ENCODE assay signal across 34 cellular contexts in the genomic region with DNA sequence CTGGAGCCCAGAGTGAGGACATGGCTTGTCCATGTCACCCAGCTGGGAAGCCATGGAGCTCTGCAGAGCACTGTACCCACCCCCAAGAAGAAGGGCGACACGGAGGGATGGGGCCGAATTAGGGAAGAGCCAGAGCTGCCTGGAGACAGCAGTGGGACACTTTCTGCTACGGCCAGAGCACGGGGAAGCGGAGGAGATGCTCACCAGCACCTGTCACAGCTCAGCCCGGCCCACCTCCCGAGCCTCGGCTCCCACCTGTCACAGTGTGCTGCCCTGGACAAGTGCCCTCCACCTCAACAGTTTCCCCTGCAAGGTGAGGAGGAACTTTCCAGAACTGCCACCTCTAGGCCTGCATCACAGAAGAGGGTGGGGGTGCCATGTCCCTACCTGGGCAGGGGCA.
"Had no signal": no experiment of that assay in that cellular context is flagged by ENCODE, and none has a peak within 500 bp of the region (broad histone marks: within the 10 kb centered on the region; RNA-seq: fewer than 3 reads in every experiment).

No MANE protein-coding gene starts in this region.

- H3K4me1 Mint-ChIP-seq: activated CD4-positive, alpha-beta memory T cell treated with anti-CD3 and anti-CD28 coated beads, Interleukin-2, amount 10 ng/mL, durations not matched to agents 7 days and 5 days; activated CD8-positive, alpha-beta memory T cell treated with anti-CD3 and anti-CD28 coated beads, Interleukin-2, amount 10 ng/mL, durations not matched to agents 7 days and 5 days; activated naive CD4-positive, alpha-beta T cell treated with anti-CD3 and anti-CD28 coated beads, Interleukin-2, amount 50 U/mL, for 24 hours; activated naive CD8-positive, alpha-beta T cell treated with anti-CD3 and anti-CD28 coated beads, Interleukin-2, amount 10 ng/mL, durations not matched to agents 7 days and 5 days had no signal

- H3K9me3 ChIP-seq: ascending aorta, MG63 had no signal

- DNase-seq: activated CD4-positive, alpha-beta memory T cell treated with anti-CD3 and anti-CD28 coated beads, Interleukin-2, amount 10 ng/mL, durations not matched to agents 7 days and 5 days; activated CD4-positive, alpha-beta T cell treated with anti-CD3 and anti-CD28 coated beads for 1 hour; activated CD4-positive, alpha-beta T cell treated with anti-CD3 and anti-CD28 coated beads for 48 hours; activated CD4-positive, CD25-positive, alpha-beta regulatory T cell; activated CD8-positive, alpha-beta memory T cell treated with anti-CD3 and anti-CD28 coated beads for 24 hours; activated CD8-positive, alpha-beta memory T cell treated with anti-CD3 and anti-CD28 coated beads, Interleukin-2, amount 10 ng/mL, durations not matched to agents 7 days and 5 days; activated CD8-positive, alpha-beta memory T cell treated with anti-CD3 and anti-CD28 coated beads, Interleukin-2, amount 50 U/mL, for 48 hours; activated effector memory CD4-positive, alpha-beta T cell treated with Interleukin-2 at 50 U/mL for 16 hours; activated naive CD8-positive, alpha-beta T cell treated with anti-CD3 and anti-CD28 coated beads, Interleukin-2, amount 10 ng/mL, durations not matched to agents 7 days and 5 days; activated T-cell treated with anti-CD3 and anti-CD28 coated beads, Interleukin-2, amount 50 U/mL, for 48 hours; amygdala; Kasumi-1; KG1; MG63; NCI-H1048; NCI-H1436; NCI-H1694; NCI-H1930; NCI-H2081 treated with DMSO at 0.1 percent for 48 hours; NCI-H226; NCI-H446 treated with DMSO at 0.1 percent for 48 hours; NCI-H524; NK-92 treated with Interleukin-12 subunit alpha and Interleukin-12 subunit beta, amount 100 ng/mL, for 24 hours; PC-9; SW 1271; T-helper 1 cell; T-helper 2 cell; T-helper 9 cell had no signal

- H3K4me1 ChIP-seq: ascending aorta had no signal

- H3K9me3 Mint-ChIP-seq: activated CD4-positive, alpha-beta memory T cell treated with anti-CD3 and anti-CD28 coated beads, Interleukin-2, amount 10 ng/mL, durations not matched to agents 7 days and 5 days; activated naive CD4-positive, alpha-beta T cell treated with anti-CD3 and anti-CD28 coated beads, Interleukin-2, amount 50 U/mL, for 24 hours; activated naive CD8-positive, alpha-beta T cell treated with anti-CD3 and anti-CD28 coated beads, Interleukin-2, amount 10 ng/mL, durations not matched to agents 7 days and 5 days had no signal

- H2AFZ ChIP-seq: PC-9 had no signal

- ATAC-seq: activated CD8-positive, alpha-beta memory T cell treated with anti-CD3 and anti-CD28 coated beads, Interleukin-2, amount 10 ng/mL, durations not matched to agents 7 days and 5 days; Right ventricle myocardium inferior had no signal

- H3K27ac Mint-ChIP-seq: activated CD4-positive, alpha-beta memory T cell treated with anti-CD3 and anti-CD28 coated beads, Interleukin-2, amount 10 ng/mL, durations not matched to agents 7 days and 5 days; activated CD8-positive, alpha-beta memory T cell treated with anti-CD3 and anti-CD28 coated beads, Interleukin-2, amount 10 ng/mL, durations not matched to agents 7 days and 5 days; activated naive CD4-positive, alpha-beta T cell treated with anti-CD3 and anti-CD28 coated beads, Interleukin-2, amount 50 U/mL, for 24 hours; activated naive CD8-positive, alpha-beta T cell treated with anti-CD3 and anti-CD28 coated beads, Interleukin-2, amount 10 ng/mL, durations not matched to agents 7 days and 5 days had no signal

- FAIRE-seq: RCC 7860 had no signal

- H3K4me3 ChIP-seq: ascending aorta, MG63, PC-9 had no signal

- H3K36me3 Mint-ChIP-seq: activated CD8-positive, alpha-beta memory T cell treated with anti-CD3 and anti-CD28 coated beads, Interleukin-2, amount 10 ng/mL, durations not matched to agents 7 days and 5 days; activated naive CD4-positive, alpha-beta T cell treated with anti-CD3 and anti-CD28 coated beads, Interleukin-2, amount 50 U/mL, for 24 hours; activated naive CD8-positive, alpha-beta T cell treated with anti-CD3 and anti-CD28 coated beads, Interleukin-2, amount 10 ng/mL, durations not matched to agents 7 days and 5 days had no signal

- H3K36me3 ChIP-seq: ascending aorta, MG63 had no signal

- H3K27ac ChIP-seq: ascending aorta, PC-9, RWPE1, VCaP had no signal

- H3K4me3 Mint-ChIP-seq: activated CD4-positive, alpha-beta memory T cell treated with anti-CD3 and anti-CD28 coated beads, Interleukin-2, amount 10 ng/mL, durations not matched to agents 7 days and 5 days; activated CD8-positive, alpha-beta memory T cell treated with anti-CD3 and anti-CD28 coated beads, Interleukin-2, amount 10 ng/mL, durations not matched to agents 7 days and 5 days; activated naive CD4-positive, alpha-beta T cell treated with anti-CD3 and anti-CD28 coated beads, Interleukin-2, amount 50 U/mL, for 24 hours; activated naive CD8-positive, alpha-beta T cell treated with anti-CD3 and anti-CD28 coated beads, Interleukin-2, amount 10 ng/mL, durations not matched to agents 7 days and 5 days had no signal

- H3K4me2 ChIP-seq: PC-9 had no signal

- H3K27me3 ChIP-seq: ascending aorta, MG63 had no signal
